2 cellular contexts compared by ENCODE assay signal in genomic region chr7:1269336-1269890, GRCh38.
TF ChIP-seq lines count a peak whose summit lies in the region.

No MANE protein-coding gene starts in this region.

TF ChIP-seq in HepG2, 621 proteins besides CTCF, POLR2A, EP300 and RAD21 (continued from another document):
- TF ChIP-seq, protein P1, sequence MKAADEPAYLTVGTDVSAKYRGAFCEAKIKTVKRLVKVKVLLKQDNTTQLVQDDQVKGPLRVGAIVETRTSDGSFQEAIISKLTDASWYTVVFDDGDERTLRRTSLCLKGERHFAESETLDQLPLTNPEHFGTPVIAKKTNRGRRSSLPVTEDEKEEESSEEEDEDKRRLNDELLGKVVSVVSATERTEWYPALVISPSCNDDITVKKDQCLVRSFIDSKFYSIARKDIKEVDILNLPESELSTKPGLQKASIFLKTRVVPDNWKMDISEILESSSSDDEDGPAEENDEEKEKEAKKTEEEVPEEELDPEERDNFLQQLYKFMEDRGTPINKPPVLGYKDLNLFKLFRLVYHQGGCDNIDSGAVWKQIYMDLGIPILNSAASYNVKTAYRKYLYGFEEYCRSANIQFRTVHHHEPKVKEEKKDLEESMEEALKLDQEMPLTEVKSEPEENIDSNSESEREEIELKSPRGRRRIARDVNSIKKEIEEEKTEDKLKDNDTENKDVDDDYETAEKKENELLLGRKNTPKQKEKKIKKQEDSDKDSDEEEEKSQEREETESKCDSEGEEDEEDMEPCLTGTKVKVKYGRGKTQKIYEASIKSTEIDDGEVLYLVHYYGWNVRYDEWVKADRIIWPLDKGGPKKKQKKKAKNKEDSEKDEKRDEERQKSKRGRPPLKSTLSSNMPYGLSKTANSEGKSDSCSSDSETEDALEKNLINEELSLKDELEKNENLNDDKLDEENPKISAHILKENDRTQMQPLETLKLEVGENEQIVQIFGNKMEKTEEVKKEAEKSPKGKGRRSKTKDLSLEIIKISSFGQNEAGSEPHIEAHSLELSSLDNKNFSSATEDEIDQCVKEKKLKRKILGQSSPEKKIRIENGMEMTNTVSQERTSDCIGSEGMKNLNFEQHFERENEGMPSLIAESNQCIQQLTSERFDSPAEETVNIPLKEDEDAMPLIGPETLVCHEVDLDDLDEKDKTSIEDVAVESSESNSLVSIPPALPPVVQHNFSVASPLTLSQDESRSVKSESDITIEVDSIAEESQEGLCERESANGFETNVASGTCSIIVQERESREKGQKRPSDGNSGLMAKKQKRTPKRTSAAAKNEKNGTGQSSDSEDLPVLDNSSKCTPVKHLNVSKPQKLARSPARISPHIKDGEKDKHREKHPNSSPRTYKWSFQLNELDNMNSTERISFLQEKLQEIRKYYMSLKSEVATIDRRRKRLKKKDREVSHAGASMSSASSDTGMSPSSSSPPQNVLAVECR (CRISPR knock-in tag; IDR thresholded peaks at IDR 0.05; ENCODE audit: borderline replicate concordance) = no peak
- TF ChIP-seq SNAPC2 (CRISPR knock-in tag; IDR thresholded peaks at IDR 0.05) (no peak), MED1 (CRISPR knock-in tag; IDR thresholded peaks at IDR 0.05) (no peak), HNF1A (IDR thresholded peaks at IDR 0.05; ENCODE audit: low read depth) (no peak), HNF1A (CRISPR knock-in tag; IDR thresholded peaks at IDR 0.05; ENCODE audit: borderline replicate concordance) (no peak), RBFOX2 (IDR thresholded peaks at IDR 0.05; ENCODE audit: low read depth, low read length) (no peak), ZMYM3 (CRISPR knock-in tag; IDR thresholded peaks at IDR 0.05) (no peak), ZNF280B (CRISPR knock-in tag; IDR thresholded peaks at IDR 0.05; ENCODE audit: borderline replicate concordance) (no peak), HOXA9 (CRISPR knock-in tag; IDR thresholded peaks at IDR 0.05; ENCODE audit: borderline replicate concordance) (no peak), TRIM24 (CRISPR knock-in tag; IDR thresholded peaks at IDR 0.05) (no peak), SALL2 (CRISPR knock-in tag; IDR thresholded peaks at IDR 0.05) (no peak), PHF5A (CRISPR knock-in tag; IDR thresholded peaks at IDR 0.05; ENCODE audit: low read depth, unreplicated experiment) (no peak)
- TF ChIP-seq, protein P2, sequence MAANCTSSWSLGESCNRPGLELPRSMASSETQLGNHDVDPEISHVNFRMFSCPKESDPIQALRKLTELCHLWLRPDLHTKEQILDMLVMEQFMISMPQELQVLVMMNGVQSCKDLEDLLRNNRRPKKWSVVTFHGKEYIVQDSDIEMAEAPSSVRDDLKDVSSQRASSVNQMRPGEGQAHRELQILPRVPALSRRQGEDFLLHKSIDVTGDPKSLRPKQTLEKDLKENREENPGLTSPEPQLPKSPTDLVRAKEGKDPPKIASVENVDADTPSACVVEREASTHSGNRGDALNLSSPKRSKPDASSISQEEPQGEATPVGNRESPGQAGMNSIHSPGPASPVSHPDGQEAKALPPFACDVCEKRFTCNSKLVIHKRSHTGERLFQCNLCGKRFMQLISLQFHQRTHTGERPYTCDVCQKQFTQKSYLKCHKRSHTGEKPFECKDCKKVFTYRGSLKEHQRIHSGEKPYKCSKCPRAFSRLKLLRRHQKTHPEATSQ (CRISPR knock-in tag; IDR thresholded peaks at IDR 0.05; ENCODE audit: borderline replicate concordance) = no peak

TF ChIP-seq in neural cell, 6 proteins besides CTCF, POLR2A, EP300 and RAD21 (continued from another document):
- TF ChIP-seq REST (IDR thresholded peaks at IDR 0.05; ENCODE audit: borderline replicate concordance) (no peak), MXI1 (conservative IDR thresholded peaks at IDR 0.05; ENCODE audit: poor library complexity, severe bottlenecking) (no peak)
